In genomic region chr3:55505776-55506175, GRCh38 we compare ENCODE assay signal across 26 cellular contexts. TPM values are rescaled to one million over a fixed set of nuclear protein-coding genes. Genes with fewer than 3 reads are reported as not detected.
"Had no signal": no experiment of that assay in that cellular context is flagged by ENCODE, and none has a peak within 500 bp of the region (broad histone marks: within the 10 kb centered on the region; RNA-seq: fewer than 3 reads in every experiment).

No MANE protein-coding gene starts in this region.

- H3K4me1 Mint-ChIP-seq: activated B cell treated with CpG ODN at 0.5 μM for 24 hours; activated T-helper 17 cell treated with anti-CD3 and anti-CD28 coated beads, Interleukin-2, amount 50 U/mL, for 72 hours; naive thymus-derived CD4-positive, alpha-beta T cell; stimulated activated effector memory CD8-positive, alpha-beta T cell treated with anti-CD3 and anti-CD28 coated beads, Interleukin-12 subunit alpha, Interleukin-12 subunit beta, amount 100 ng/mL, for 72 hours; stimulated activated naive CD8-positive, alpha-beta T cell treated with anti-CD3 and anti-CD28 coated beads, Interleukin-15, amount 100 ng/mL, for 72 hours had no signal

- H3K4me3 ChIP-seq: gastroesophageal sphincter, ovary, skin epidermis, upper lobe of right lung had no signal

- H3K27ac ChIP-seq: gastroesophageal sphincter, ovary, skin epidermis, upper lobe of right lung had no signal

- H3K36me3 Mint-ChIP-seq: mesothelial cell of epicardium; naive thymus-derived CD4-positive, alpha-beta T cell; stimulated activated effector memory CD8-positive, alpha-beta T cell treated with anti-CD3 and anti-CD28 coated beads, Interleukin-12 subunit alpha, Interleukin-12 subunit beta, amount 100 ng/mL, for 72 hours had no signal

- DNase-seq: activated B cell treated with CpG ODN at 0.5 μM for 24 hours; activated CD4-positive, alpha-beta T cell treated with anti-CD3 and anti-CD28 coated beads, Interleukin-2, amount 50 U/mL, for 1 hour; activated CD8-positive, alpha-beta T cell treated with anti-CD3 and anti-CD28 coated beads for 36 hours; activated gamma-delta T cell treated with Interleukin-2 at 50 U/mL for 16 hours; activated naive CD4-positive, alpha-beta T cell treated with anti-CD3 and anti-CD28 coated beads, Interleukin-2, amount 50 U/mL, for 16 hours; activated T-cell treated with anti-CD3 and anti-CD28 coated beads, Interleukin-2, amount 50 U/mL, for 4 hours; caudate nucleus; cortex of kidney; effector memory CD8-positive, alpha-beta T cell; erythroblast; left cardiac atrium; mammary epithelial cell; naive thymus-derived CD4-positive, alpha-beta T cell; ovary; retina; stimulated activated CD4-positive, alpha-beta T cell treated with anti-CD3 and anti-CD28 coated beads, Interleukin-12 subunit alpha, Interleukin-12 subunit beta, amount 100 ng/mL, for 4 hours; stimulated activated CD4-positive, alpha-beta T cell treated with anti-CD3 and anti-CD28 coated beads, Interleukin-4, amount 100 ng/mL, for 24 hours; upper lobe of right lung had no signal

- H3K4me3 Mint-ChIP-seq: activated B cell treated with CpG ODN at 0.5 μM for 24 hours; activated CD8-positive, alpha-beta T cell treated with anti-CD3 and anti-CD28 coated beads for 36 hours; activated T-cell treated with anti-CD3 and anti-CD28 coated beads, Interleukin-2, amount 50 U/mL, for 4 hours; activated T-helper 17 cell treated with anti-CD3 and anti-CD28 coated beads, Interleukin-2, amount 50 U/mL, for 72 hours; effector memory CD8-positive, alpha-beta T cell; mesothelial cell of epicardium; naive thymus-derived CD4-positive, alpha-beta T cell; stimulated activated effector memory CD8-positive, alpha-beta T cell treated with anti-CD3 and anti-CD28 coated beads, Interleukin-12 subunit alpha, Interleukin-12 subunit beta, amount 100 ng/mL, for 72 hours; stimulated activated naive CD8-positive, alpha-beta T cell treated with anti-CD3 and anti-CD28 coated beads, Interleukin-15, amount 100 ng/mL, for 72 hours had no signal

- H3K9me3 Mint-ChIP-seq: activated B cell treated with CpG ODN at 0.5 μM for 24 hours; activated CD8-positive, alpha-beta T cell treated with anti-CD3 and anti-CD28 coated beads for 36 hours; activated T-cell treated with anti-CD3 and anti-CD28 coated beads, Interleukin-2, amount 50 U/mL, for 4 hours; mesothelial cell of epicardium; stimulated activated naive CD8-positive, alpha-beta T cell treated with anti-CD3 and anti-CD28 coated beads, Interleukin-15, amount 100 ng/mL, for 72 hours had no signal

- H3K27me3 ChIP-seq: gastroesophageal sphincter, ovary, upper lobe of right lung had no signal

- H3K27me3 Mint-ChIP-seq: activated CD8-positive, alpha-beta T cell treated with anti-CD3 and anti-CD28 coated beads for 36 hours; effector memory CD8-positive, alpha-beta T cell; progenitor cell of endocrine pancreas; stimulated activated naive CD8-positive, alpha-beta T cell treated with anti-CD3 and anti-CD28 coated beads, Interleukin-15, amount 100 ng/mL, for 72 hours had no signal

- H3K36me3 ChIP-seq: gastroesophageal sphincter, ovary, upper lobe of right lung had no signal

- ATAC-seq: activated CD8-positive, alpha-beta T cell treated with anti-CD3 and anti-CD28 coated beads for 36 hours; activated T-cell treated with anti-CD3 and anti-CD28 coated beads, Interleukin-2, amount 50 U/mL, for 4 hours; activated T-helper 17 cell treated with anti-CD3 and anti-CD28 coated beads, Interleukin-2, amount 50 U/mL, for 72 hours; effector memory CD8-positive, alpha-beta T cell; gastroesophageal sphincter; left cardiac atrium; naive thymus-derived CD4-positive, alpha-beta T cell; sciatic nerve; stimulated activated effector memory CD8-positive, alpha-beta T cell treated with anti-CD3 and anti-CD28 coated beads, Interleukin-12 subunit alpha, Interleukin-12 subunit beta, amount 100 ng/mL, for 72 hours had no signal

- H3K4me1 ChIP-seq: gastroesophageal sphincter, upper lobe of right lung had no signal

- H3K9me3 ChIP-seq: gastroesophageal sphincter, ovary, upper lobe of right lung had no signal

- H3K27ac Mint-ChIP-seq: activated B cell treated with CpG ODN at 0.5 μM for 24 hours; activated CD8-positive, alpha-beta T cell treated with anti-CD3 and anti-CD28 coated beads for 36 hours; activated T-helper 17 cell treated with anti-CD3 and anti-CD28 coated beads, Interleukin-2, amount 50 U/mL, for 72 hours; effector memory CD8-positive, alpha-beta T cell; mesothelial cell of epicardium; naive thymus-derived CD4-positive, alpha-beta T cell; progenitor cell of endocrine pancreas; stimulated activated effector memory CD8-positive, alpha-beta T cell treated with anti-CD3 and anti-CD28 coated beads, Interleukin-12 subunit alpha, Interleukin-12 subunit beta, amount 100 ng/mL, for 72 hours; stimulated activated naive CD8-positive, alpha-beta T cell treated with anti-CD3 and anti-CD28 coated beads, Interleukin-15, amount 100 ng/mL, for 72 hours had no signal

RNA-seq across cellular contexts. Expression of gene WNT5A, which starts 18.7 kb away (rescaled TPM):
- total RNA-seq: activated B cell treated with CpG ODN at 0.5 μM for 24 hours; activated CD8-positive, alpha-beta T cell treated with anti-CD3 and anti-CD28 coated beads for 36 hours; activated T-helper 17 cell treated with anti-CD3 and anti-CD28 coated beads, Interleukin-2, amount 50 U/mL, for 72 hours had no signal
